Comparison of ENCODE assay signal across 18 cellular contexts in genomic region chr4:44194365-44194764, GRCh38.
"Had no signal": no experiment of that assay in that cellular context is flagged by ENCODE, and none has a peak within 500 bp of the region (broad histone marks: within the 10 kb centered on the region; RNA-seq: fewer than 3 reads in every experiment).

No MANE protein-coding gene starts in this region.

- DNase-seq: activated CD4-positive, alpha-beta T cell treated with anti-CD3 and anti-CD28 coated beads for 36 hours; activated CD4-positive, alpha-beta T cell treated with anti-CD3 and anti-CD28 coated beads, Interleukin-2, amount 50 U/mL, for 48 hours; amniotic stem cell; colonic mucosa; foreskin melanocyte; glutamatergic neuron; hippocampal formation; kidney; left ventricle myocardium superior; nephron progenitor cell; occipital lobe; stimulated activated CD4-positive, alpha-beta T cell treated with anti-CD3 and anti-CD28 coated beads, Interleukin-2, amount 100 ng/mL, for 24 hours; stimulated activated naive CD4-positive, alpha-beta T cell treated with Interleukin-2 at 50 U/mL for 16 hours; thyroid gland had no signal

- H3K27me3 ChIP-seq: colonic mucosa, esophagus muscularis mucosa, right atrium auricular region, thyroid gland had no signal

- H3K36me3 ChIP-seq: colonic mucosa, esophagus muscularis mucosa, right atrium auricular region, thyroid gland had no signal

- FAIRE-seq: endometrium, kidney had no signal

- H3K4me1 ChIP-seq: colonic mucosa, esophagus muscularis mucosa, right atrium auricular region, thyroid gland had no signal

- H3K27ac ChIP-seq: colonic mucosa, esophagus muscularis mucosa, right atrium auricular region, thyroid gland had no signal

- H3K4me3 ChIP-seq: colonic mucosa, esophagus muscularis mucosa, right atrium auricular region, thyroid gland had no signal

- H3K9me3 ChIP-seq: colonic mucosa had no signal

- ATAC-seq: activated CD4-positive, alpha-beta T cell treated with anti-CD3 and anti-CD28 coated beads for 36 hours; left ventricle myocardium superior; WTC11 had no signal
